In genomic region chr1:225520587-225521227, GRCh38 we compare ENCODE assay signal across 2 cellular contexts.
TF ChIP-seq lines count a peak whose summit lies in the region.

No MANE protein-coding gene starts in this region.

TF ChIP-seq in HepG2, 621 proteins besides CTCF, POLR2A, EP300 and RAD21 (continued from another document):
- TF ChIP-seq CEBPG (CRISPR knock-in tag; IDR thresholded peaks at IDR 0.05) = peak; percentile 47; the same call in 1 of the 2 replicates
- TF ChIP-seq FOXO1 (CRISPR knock-in tag; IDR thresholded peaks at IDR 0.05) = no peak
- TF ChIP-seq, protein P1, sequence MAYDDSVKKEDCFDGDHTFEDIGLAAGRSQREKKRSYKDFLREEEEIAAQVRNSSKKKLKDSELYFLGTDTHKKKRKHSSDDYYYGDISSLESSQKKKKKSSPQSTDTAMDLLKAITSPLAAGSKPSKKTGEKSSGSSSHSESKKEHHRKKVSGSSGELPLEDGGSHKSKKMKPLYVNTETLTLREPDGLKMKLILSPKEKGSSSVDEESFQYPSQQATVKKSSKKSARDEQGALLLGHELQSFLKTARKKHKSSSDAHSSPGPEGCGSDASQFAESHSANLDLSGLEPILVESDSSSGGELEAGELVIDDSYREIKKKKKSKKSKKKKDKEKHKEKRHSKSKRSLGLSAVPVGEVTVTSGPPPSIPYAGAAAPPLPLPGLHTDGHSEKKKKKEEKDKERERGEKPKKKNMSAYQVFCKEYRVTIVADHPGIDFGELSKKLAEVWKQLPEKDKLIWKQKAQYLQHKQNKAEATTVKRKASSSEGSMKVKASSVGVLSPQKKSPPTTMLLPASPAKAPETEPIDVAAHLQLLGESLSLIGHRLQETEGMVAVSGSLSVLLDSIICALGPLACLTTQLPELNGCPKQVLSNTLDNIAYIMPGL (CRISPR knock-in tag; IDR thresholded peaks at IDR 0.05; ENCODE audit: borderline replicate concordance in 1 of 2, low read depth in 1 of 2) = no peak
- TF ChIP-seq JUNB (CRISPR knock-in tag; IDR thresholded peaks at IDR 0.05; ENCODE audit: borderline replicate concordance) = no peak
- no peak for TF ChIP-seq PAF1 (CRISPR knock-in tag; IDR thresholded peaks at IDR 0.05)
- TF ChIP-seq MTF2 (CRISPR knock-in tag; IDR thresholded peaks at IDR 0.05; ENCODE audit: borderline replicate concordance) = no peak
- no peak for TF ChIP-seq ZFP90 (CRISPR knock-in tag; IDR thresholded peaks at IDR 0.05; ENCODE audit: borderline replicate concordance)
- TF ChIP-seq HNRNPK (IDR thresholded peaks at IDR 0.05; ENCODE audit: low read depth, low read length, poor library complexity, severe bottlenecking) = peak; percentile 87
- TF ChIP-seq ZNF292 (CRISPR knock-in tag; IDR thresholded peaks at IDR 0.05; ENCODE audit: borderline replicate concordance, low read depth) = no peak

TF ChIP-seq in WTC11, 78 proteins besides CTCF, POLR2A, EP300 and RAD21 (continued from another document):
- TF ChIP-seq, protein P2, sequence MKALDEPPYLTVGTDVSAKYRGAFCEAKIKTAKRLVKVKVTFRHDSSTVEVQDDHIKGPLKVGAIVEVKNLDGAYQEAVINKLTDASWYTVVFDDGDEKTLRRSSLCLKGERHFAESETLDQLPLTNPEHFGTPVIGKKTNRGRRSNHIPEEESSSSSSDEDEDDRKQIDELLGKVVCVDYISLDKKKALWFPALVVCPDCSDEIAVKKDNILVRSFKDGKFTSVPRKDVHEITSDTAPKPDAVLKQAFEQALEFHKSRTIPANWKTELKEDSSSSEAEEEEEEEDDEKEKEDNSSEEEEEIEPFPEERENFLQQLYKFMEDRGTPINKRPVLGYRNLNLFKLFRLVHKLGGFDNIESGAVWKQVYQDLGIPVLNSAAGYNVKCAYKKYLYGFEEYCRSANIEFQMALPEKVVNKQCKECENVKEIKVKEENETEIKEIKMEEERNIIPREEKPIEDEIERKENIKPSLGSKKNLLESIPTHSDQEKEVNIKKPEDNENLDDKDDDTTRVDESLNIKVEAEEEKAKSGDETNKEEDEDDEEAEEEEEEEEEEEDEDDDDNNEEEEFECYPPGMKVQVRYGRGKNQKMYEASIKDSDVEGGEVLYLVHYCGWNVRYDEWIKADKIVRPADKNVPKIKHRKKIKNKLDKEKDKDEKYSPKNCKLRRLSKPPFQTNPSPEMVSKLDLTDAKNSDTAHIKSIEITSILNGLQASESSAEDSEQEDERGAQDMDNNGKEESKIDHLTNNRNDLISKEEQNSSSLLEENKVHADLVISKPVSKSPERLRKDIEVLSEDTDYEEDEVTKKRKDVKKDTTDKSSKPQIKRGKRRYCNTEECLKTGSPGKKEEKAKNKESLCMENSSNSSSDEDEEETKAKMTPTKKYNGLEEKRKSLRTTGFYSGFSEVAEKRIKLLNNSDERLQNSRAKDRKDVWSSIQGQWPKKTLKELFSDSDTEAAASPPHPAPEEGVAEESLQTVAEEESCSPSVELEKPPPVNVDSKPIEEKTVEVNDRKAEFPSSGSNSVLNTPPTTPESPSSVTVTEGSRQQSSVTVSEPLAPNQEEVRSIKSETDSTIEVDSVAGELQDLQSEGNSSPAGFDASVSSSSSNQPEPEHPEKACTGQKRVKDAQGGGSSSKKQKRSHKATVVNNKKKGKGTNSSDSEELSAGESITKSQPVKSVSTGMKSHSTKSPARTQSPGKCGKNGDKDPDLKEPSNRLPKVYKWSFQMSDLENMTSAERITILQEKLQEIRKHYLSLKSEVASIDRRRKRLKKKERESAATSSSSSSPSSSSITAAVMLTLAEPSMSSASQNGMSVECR (CRISPR knock-in tag; IDR thresholded peaks at IDR 0.05; ENCODE audit: borderline replicate concordance) = no peak
- TF ChIP-seq, protein P3, sequence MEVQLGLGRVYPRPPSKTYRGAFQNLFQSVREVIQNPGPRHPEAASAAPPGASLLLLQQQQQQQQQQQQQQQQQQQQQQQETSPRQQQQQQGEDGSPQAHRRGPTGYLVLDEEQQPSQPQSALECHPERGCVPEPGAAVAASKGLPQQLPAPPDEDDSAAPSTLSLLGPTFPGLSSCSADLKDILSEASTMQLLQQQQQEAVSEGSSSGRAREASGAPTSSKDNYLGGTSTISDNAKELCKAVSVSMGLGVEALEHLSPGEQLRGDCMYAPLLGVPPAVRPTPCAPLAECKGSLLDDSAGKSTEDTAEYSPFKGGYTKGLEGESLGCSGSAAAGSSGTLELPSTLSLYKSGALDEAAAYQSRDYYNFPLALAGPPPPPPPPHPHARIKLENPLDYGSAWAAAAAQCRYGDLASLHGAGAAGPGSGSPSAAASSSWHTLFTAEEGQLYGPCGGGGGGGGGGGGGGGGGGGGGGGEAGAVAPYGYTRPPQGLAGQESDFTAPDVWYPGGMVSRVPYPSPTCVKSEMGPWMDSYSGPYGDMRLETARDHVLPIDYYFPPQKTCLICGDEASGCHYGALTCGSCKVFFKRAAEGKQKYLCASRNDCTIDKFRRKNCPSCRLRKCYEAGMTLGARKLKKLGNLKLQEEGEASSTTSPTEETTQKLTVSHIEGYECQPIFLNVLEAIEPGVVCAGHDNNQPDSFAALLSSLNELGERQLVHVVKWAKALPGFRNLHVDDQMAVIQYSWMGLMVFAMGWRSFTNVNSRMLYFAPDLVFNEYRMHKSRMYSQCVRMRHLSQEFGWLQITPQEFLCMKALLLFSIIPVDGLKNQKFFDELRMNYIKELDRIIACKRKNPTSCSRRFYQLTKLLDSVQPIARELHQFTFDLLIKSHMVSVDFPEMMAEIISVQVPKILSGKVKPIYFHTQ (CRISPR knock-in tag; IDR thresholded peaks at IDR 0.05) = no peak
- TF ChIP-seq CBFB (CRISPR knock-in tag; IDR thresholded peaks at IDR 0.05; ENCODE audit: low read depth) = no peak
- no peak for TF ChIP-seq NFE2L1 (CRISPR knock-in tag; IDR thresholded peaks at IDR 0.05)
- TF ChIP-seq OVOL2 (CRISPR knock-in tag; IDR thresholded peaks at IDR 0.05; ENCODE audit: borderline replicate concordance) = no peak
- no peak for TF ChIP-seq RORB (CRISPR knock-in tag; IDR thresholded peaks at IDR 0.05)
- no peak for TF ChIP-seq ZNF121 (CRISPR knock-in tag; IDR thresholded peaks at IDR 0.05)
- no peak for TF ChIP-seq SOX15 (CRISPR knock-in tag; IDR thresholded peaks at IDR 0.05)
- no peak for TF ChIP-seq FOXJ3 (CRISPR knock-in tag; IDR thresholded peaks at IDR 0.05; ENCODE audit: borderline replicate concordance)
- no peak for TF ChIP-seq ZNF232 (CRISPR knock-in tag; IDR thresholded peaks at IDR 0.05)
- TF ChIP-seq PREB (CRISPR knock-in tag; IDR thresholded peaks at IDR 0.05; ENCODE audit: borderline replicate concordance) = no peak
- no peak for TF ChIP-seq ZMAT4 (CRISPR knock-in tag; IDR thresholded peaks at IDR 0.05)
